8 cellular contexts compared by ENCODE assay signal in genomic region chr6:27893059-27893835, GRCh38. TPM values are rescaled to one million over a fixed set of nuclear protein-coding genes. Genes with fewer than 3 reads are reported as not detected.
DNase-seq lines count a peak whose midpoint lies in the region; ATAC-seq, FAIRE-seq and TF ChIP-seq lines count a peak whose summit lies in the region.

No MANE protein-coding gene starts in this region.

- peaks cover 9% of the 10 kb centered on the region for H3K36me3 Mint-ChIP-seq in activated naive CD4-positive, alpha-beta T cell treated with anti-CD3 and anti-CD28 coated beads for 36 hours (ENCODE audit: low read depth)

- intact Hi-C loops in activated naive CD4-positive, alpha-beta T cell treated with anti-CD3 and anti-CD28 coated beads for 36 hours (cut with micrococcal nuclease), result loop anchor here (1.0 to 10.0 kb wide), 9 partner anchors 26 to 1868 kb away; partner anchors contain the start of gene ABT1
- intact Hi-C loops in head of caudate nucleus (cut with DNase I), result loop anchor here (10.0 kb wide), 1 partner anchor 78 kb away; a partner anchor contains a TSS
- intact Hi-C loops in pancreas (cut with DNase I), result loop anchor here in 2 of 3 donors (10.0 kb wide), 1 partner anchor 708 kb away; no protein-coding TSS in a partner anchor
- intact Hi-C loops in tibial artery (cut with DNase I; ENCODE audit: low total_unique reads), result loop anchor here (10.0 kb wide), 2 partner anchors 418 to 708 kb away; partner anchors contain the start of gene ZNF184

- H3K4me3 Mint-ChIP-seq in activated naive CD4-positive, alpha-beta T cell treated with anti-CD3 and anti-CD28 coated beads for 36 hours, result no peak overlapping the region

- peaks cover 2% of the 10 kb centered on the region for H3K27me3 Mint-ChIP-seq in activated naive CD4-positive, alpha-beta T cell treated with anti-CD3 and anti-CD28 coated beads for 36 hours (ENCODE audit: low read depth)

- 1 to 2% methylated on average over 41 of the region's 41 CpGs for WGBS in pancreas, 2 donors

- H3K36me3 ChIP-seq in SJCRH30 (no peaks in the 10 kb centered on the region), pancreas (no peaks in the 10 kb centered on the region), tibial artery (no peaks in the 10 kb centered on the region)

- H3K4me1 Mint-ChIP-seq in activated naive CD4-positive, alpha-beta T cell treated with anti-CD3 and anti-CD28 coated beads for 36 hours (ENCODE audit: low read depth), result peaks cover 27% of the 10 kb centered on the region

- H3K9me3 ChIP-seq in SJCRH30 (replicated peaks) (no peaks in the 10 kb centered on the region), pancreas (no peaks in the 10 kb centered on the region), tibial artery (no peaks in the 10 kb centered on the region)

- peak; percentile 51 for FAIRE-seq in pancreas (lab: Jason Lieb, UNC)

- H3K27me3 ChIP-seq in SJCRH30 (no peaks in the 10 kb centered on the region), pancreas (peaks cover 0 to 5% (median 0%) of the 10 kb centered on the region in 4 donors), tibial artery (peaks cover 0 to 42% of the 10 kb centered on the region in 2 donors)

- no peaks in the 10 kb centered on the region for H3K9me3 Mint-ChIP-seq in activated naive CD4-positive, alpha-beta T cell treated with anti-CD3 and anti-CD28 coated beads for 36 hours

- H3K27ac Mint-ChIP-seq in activated naive CD4-positive, alpha-beta T cell treated with anti-CD3 and anti-CD28 coated beads for 36 hours, result no peak overlapping the region

- H3K4me3 ChIP-seq in SJCRH30, result peak overlapping the region; percentile 77
- H3K4me3 ChIP-seq in pancreas, result peak overlapping the region; percentile 33 to 64 (median 55)
- H3K4me3 ChIP-seq in tibial artery, result peak overlapping the region; percentile 68 to 87

- TF ChIP-seq CTCF in pancreas (IDR thresholded peaks at IDR 0.05), result no peak
- TF ChIP-seq CTCF in tibial artery (IDR thresholded peaks at IDR 0.05), result no peak

- peak; percentile 71 to 79 (median 75) for ATAC-seq in pancreas

- DNase-seq in GM03348 (ENCODE audit: low spot score) (peak; percentile 91), HEK293T (ENCODE audit: extremely low spot score) (peak; percentile 86), MV-4-11 (lab: John Stamatoyannopoulos, UW) (peak; percentile 99), SJCRH30 (peak; percentile 93 to 98), head of caudate nucleus (peak in 38 of 42 donors; percentile 10 to 78 (median 53)), pancreas (peak; percentile 62 to 84 (median 77)), tibial artery (peak; percentile 58 to 82)
- DNase-seq in activated naive CD4-positive, alpha-beta T cell treated with anti-CD3 and anti-CD28 coated beads for 36 hours, result peak; percentile 93

- POLR2A ChIA-PET in HEK293T (lab: Yijun Ruan, JAX), result interaction anchor here (0.6 to 6.2 kb wide), 89 partner anchors 9 to 1873 kb away, joined by 3 to 422 read pairs (median 4); partner anchors contain the start of genes OR2B2, ZKSCAN4, ZKSCAN8 and ZNF184

- H3K4me1 ChIP-seq in SJCRH30 (no peaks in the 10 kb centered on the region), pancreas (peaks cover 0 to 13% (median 0%) of the 10 kb centered on the region in 3 donors), tibial artery (peaks cover 0 to 33% (median 19%) of the 10 kb centered on the region in 4 donors)

- peak overlapping the region; percentile 94 for H3K27ac ChIP-seq in SJCRH30
- H3K27ac ChIP-seq in pancreas, result peak overlapping the region in 3 of 4 donors; percentile 23 to 57 (median 52)
- H3K27ac ChIP-seq in tibial artery, result peak overlapping the region; percentile 50 to 89

- CTCF ChIA-PET in HEK293T (lab: Yijun Ruan, JAX), result interaction anchor here (0.7 to 1.7 kb wide), 4 partner anchors 21 to 1862 kb away, joined by 3 to 4 read pairs (median 4); a partner anchor contains a TSS
- CTCF ChIA-PET in activated naive CD4-positive, alpha-beta T cell treated with anti-CD3 and anti-CD28 coated beads for 36 hours (lab: Charles Lee), result interaction anchor here (0.5 to 4.3 kb wide), 15 partner anchors 11 to 973 kb away, joined by 3 to 35 read pairs (median 4); a partner anchor contains a TSS

TF ChIP-seq in HEK293T, 16 proteins besides CTCF, POLR2A, EP300 and RAD21:
- TF ChIP-seq SUZ12 (IDR thresholded peaks at IDR 0.05) (no peak), L3MBTL2 (conservative IDR thresholded peaks at IDR 0.05) (peak; percentile 32), LEF1 (IDR thresholded peaks at IDR 0.05; ENCODE audit: borderline replicate concordance) (no peak), NFRKB (IDR thresholded peaks at IDR 0.05) (peak; percentile 55), BHLHE40 (IDR thresholded peaks at IDR 0.05; ENCODE audit: borderline replicate concordance) (no peak), ELF4 (IDR thresholded peaks at IDR 0.05) (peak; percentile 88), FOXA1 (IDR thresholded peaks at IDR 0.05) (no peak)

RNA-seq across cellular contexts. Expression of gene OR2B2, which starts 18.9 kb away (rescaled TPM):
- total RNA-seq in SJCRH30 (2014; rRNA removed; shearing (Covaris generic)), result not detected in 2 replicates
- total RNA-seq in activated naive CD4-positive, alpha-beta T cell treated with anti-CD3 and anti-CD28 coated beads for 36 hours, result not detected
- total RNA-seq in pancreas, result not detected
- polyA plus RNA-seq in pancreas, result not detected

Comparison
In these comparisons a context has a peak if more than half of its experiments do, and no peak if none do; other contexts are left out.
1. Peak in every context shown above with its lines: DNase-seq, ATAC-seq, H3K4me3 ChIP-seq and H3K27ac ChIP-seq.